In the genomic region with DNA sequence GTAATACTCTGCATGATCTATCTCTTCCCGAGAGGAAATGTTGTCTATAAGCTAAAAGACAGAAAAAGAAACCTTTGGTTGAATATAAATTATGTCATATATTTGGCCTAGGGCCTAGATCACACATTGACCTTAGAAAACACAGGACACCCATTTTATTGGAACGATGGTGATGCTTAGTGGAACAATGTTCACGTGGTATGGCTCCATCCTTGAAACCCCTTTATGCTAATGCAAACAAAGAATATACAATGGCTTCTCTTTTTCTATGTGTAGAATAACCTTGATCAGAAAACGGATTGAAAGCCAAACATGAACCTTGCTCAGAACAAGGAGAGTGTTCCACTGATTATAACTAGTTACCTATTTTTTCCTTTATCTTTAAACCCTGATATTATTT, we compare ENCODE assay signal across 1 cellular context.
TF ChIP-seq lines count a peak whose summit lies in the region.

No MANE protein-coding gene starts in this region.

TF ChIP-seq in HepG2, 621 proteins besides CTCF, POLR2A, EP300 and RAD21 (continued from another document):
- TF ChIP-seq MIXL1 (CRISPR knock-in tag; IDR thresholded peaks at IDR 0.05), result 0 out of 2 replicates have a peak, but pooled peaks have one; percentile 37
- TF ChIP-seq, protein P1, sequence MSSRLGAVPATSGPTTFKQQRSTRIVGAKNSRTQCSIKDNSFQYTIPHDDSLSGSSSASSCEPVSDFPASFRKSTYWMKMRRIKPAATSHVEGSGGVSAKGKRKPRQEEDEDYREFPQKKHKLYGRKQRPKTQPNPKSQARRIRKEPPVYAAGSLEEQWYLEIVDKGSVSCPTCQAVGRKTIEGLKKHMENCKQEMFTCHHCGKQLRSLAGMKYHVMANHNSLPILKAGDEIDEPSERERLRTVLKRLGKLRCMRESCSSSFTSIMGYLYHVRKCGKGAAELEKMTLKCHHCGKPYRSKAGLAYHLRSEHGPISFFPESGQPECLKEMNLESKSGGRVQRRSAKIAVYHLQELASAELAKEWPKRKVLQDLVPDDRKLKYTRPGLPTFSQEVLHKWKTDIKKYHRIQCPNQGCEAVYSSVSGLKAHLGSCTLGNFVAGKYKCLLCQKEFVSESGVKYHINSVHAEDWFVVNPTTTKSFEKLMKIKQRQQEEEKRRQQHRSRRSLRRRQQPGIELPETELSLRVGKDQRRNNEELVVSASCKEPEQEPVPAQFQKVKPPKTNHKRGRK (CRISPR knock-in tag; IDR thresholded peaks at IDR 0.05), result no peak
- peak; percentile 81 for TF ChIP-seq SOX13 (IDR thresholded peaks at IDR 0.05)
- peak in 1 of 2 experiments; percentile 98; a peak in 2 of 4 replicates for TF ChIP-seq SOX13 (CRISPR knock-in tag; conservative IDR thresholded peaks at IDR 0.05 in 1 of 2, IDR thresholded peaks at IDR 0.05 in 1 of 2)
- peak; percentile 62; the same call in 1 of the 2 replicates for TF ChIP-seq ARNTL (CRISPR knock-in tag; IDR thresholded peaks at IDR 0.05)
- TF ChIP-seq ZNF83 (CRISPR knock-in tag; IDR thresholded peaks at IDR 0.05; ENCODE audit: borderline replicate concordance), result no peak
- TF ChIP-seq, protein P2, sequence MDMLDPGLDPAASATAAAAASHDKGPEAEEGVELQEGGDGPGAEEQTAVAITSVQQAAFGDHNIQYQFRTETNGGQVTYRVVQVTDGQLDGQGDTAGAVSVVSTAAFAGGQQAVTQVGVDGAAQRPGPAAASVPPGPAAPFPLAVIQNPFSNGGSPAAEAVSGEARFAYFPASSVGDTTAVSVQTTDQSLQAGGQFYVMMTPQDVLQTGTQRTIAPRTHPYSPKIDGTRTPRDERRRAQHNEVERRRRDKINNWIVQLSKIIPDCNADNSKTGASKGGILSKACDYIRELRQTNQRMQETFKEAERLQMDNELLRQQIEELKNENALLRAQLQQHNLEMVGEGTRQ (IDR thresholded peaks at IDR 0.05; ENCODE audit: low read depth, low read length), result peak; percentile 39; the same call in 1 of the 2 replicates
- TF ChIP-seq, protein P2 (CRISPR knock-in tag; IDR thresholded peaks at IDR 0.05; ENCODE audit: borderline replicate concordance), result peak; percentile 74; the same call in 1 of the 2 replicates
- peak; percentile 63 for TF ChIP-seq KAT8 (CRISPR knock-in tag; IDR thresholded peaks at IDR 0.05)
- no peak for TF ChIP-seq EEA1 (CRISPR knock-in tag; IDR thresholded peaks at IDR 0.05; ENCODE audit: borderline replicate concordance)
- TF ChIP-seq ZSCAN25 (CRISPR knock-in tag; IDR thresholded peaks at IDR 0.05), result no peak
- TF ChIP-seq IRX3 (CRISPR knock-in tag; IDR thresholded peaks at IDR 0.05; ENCODE audit: borderline replicate concordance, low read depth), result no peak
- no peak for TF ChIP-seq ZNF333 (CRISPR knock-in tag; IDR thresholded peaks at IDR 0.05; ENCODE audit: borderline replicate concordance)
- peak; percentile 62; the same call in 1 of the 2 replicates for TF ChIP-seq SALL1 (CRISPR knock-in tag; IDR thresholded peaks at IDR 0.05)
- no peak for TF ChIP-seq POLR2AphosphoS2 (IDR thresholded peaks at IDR 0.05; ENCODE audit: low read depth, low read length)
- TF ChIP-seq, protein P3, sequence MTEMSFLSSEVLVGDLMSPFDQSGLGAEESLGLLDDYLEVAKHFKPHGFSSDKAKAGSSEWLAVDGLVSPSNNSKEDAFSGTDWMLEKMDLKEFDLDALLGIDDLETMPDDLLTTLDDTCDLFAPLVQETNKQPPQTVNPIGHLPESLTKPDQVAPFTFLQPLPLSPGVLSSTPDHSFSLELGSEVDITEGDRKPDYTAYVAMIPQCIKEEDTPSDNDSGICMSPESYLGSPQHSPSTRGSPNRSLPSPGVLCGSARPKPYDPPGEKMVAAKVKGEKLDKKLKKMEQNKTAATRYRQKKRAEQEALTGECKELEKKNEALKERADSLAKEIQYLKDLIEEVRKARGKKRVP (CRISPR knock-in tag; IDR thresholded peaks at IDR 0.05), result 0 out of 4 replicates have a peak, but pooled peaks of 1 of the 2 experiments have one; percentile 11
- TF ChIP-seq, protein P4, sequence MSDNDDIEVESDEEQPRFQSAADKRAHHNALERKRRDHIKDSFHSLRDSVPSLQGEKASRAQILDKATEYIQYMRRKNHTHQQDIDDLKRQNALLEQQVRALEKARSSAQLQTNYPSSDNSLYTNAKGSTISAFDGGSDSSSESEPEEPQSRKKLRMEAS (IDR thresholded peaks at IDR 0.05), result peak; percentile 44; the same call in 1 of the 2 replicates
- TF ChIP-seq ZNF703 (CRISPR knock-in tag; IDR thresholded peaks at IDR 0.05; ENCODE audit: borderline replicate concordance), result no peak
- TF ChIP-seq, protein P5, sequence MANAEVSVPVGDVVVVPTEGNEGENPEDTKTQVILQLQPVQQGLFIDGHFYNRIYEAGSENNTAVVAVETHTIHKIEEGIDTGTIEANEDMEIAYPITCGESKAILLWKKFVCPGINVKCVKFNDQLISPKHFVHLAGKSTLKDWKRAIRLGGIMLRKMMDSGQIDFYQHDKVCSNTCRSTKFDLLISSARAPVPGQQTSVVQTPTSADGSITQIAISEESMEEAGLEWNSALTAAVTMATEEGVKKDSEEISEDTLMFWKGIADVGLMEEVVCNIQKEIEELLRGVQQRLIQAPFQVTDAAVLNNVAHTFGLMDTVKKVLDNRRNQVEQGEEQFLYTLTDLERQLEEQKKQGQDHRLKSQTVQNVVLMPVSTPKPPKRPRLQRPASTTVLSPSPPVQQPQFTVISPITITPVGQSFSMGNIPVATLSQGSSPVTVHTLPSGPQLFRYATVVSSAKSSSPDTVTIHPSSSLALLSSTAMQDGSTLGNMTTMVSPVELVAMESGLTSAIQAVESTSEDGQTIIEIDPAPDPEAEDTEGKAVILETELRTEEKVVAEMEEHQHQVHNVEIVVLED (CRISPR knock-in tag; IDR thresholded peaks at IDR 0.05; ENCODE audit: borderline replicate concordance), result no peak
- TF ChIP-seq, protein P6, sequence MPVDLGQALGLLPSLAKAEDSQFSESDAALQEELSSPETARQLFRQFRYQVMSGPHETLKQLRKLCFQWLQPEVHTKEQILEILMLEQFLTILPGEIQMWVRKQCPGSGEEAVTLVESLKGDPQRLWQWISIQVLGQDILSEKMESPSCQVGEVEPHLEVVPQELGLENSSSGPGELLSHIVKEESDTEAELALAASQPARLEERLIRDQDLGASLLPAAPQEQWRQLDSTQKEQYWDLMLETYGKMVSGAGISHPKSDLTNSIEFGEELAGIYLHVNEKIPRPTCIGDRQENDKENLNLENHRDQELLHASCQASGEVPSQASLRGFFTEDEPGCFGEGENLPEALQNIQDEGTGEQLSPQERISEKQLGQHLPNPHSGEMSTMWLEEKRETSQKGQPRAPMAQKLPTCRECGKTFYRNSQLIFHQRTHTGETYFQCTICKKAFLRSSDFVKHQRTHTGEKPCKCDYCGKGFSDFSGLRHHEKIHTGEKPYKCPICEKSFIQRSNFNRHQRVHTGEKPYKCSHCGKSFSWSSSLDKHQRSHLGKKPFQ (CRISPR knock-in tag; IDR thresholded peaks at IDR 0.05; ENCODE audit: insufficient replicate concordance), result no peak
- TF ChIP-seq, protein P7, sequence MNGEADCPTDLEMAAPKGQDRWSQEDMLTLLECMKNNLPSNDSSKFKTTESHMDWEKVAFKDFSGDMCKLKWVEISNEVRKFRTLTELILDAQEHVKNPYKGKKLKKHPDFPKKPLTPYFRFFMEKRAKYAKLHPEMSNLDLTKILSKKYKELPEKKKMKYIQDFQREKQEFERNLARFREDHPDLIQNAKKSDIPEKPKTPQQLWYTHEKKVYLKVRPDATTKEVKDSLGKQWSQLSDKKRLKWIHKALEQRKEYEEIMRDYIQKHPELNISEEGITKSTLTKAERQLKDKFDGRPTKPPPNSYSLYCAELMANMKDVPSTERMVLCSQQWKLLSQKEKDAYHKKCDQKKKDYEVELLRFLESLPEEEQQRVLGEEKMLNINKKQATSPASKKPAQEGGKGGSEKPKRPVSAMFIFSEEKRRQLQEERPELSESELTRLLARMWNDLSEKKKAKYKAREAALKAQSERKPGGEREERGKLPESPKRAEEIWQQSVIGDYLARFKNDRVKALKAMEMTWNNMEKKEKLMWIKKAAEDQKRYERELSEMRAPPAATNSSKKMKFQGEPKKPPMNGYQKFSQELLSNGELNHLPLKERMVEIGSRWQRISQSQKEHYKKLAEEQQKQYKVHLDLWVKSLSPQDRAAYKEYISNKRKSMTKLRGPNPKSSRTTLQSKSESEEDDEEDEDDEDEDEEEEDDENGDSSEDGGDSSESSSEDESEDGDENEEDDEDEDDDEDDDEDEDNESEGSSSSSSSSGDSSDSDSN (CRISPR knock-in tag; IDR thresholded peaks at IDR 0.05), result no peak
- no peak for TF ChIP-seq FOXA1 (IDR thresholded peaks at IDR 0.05)
- TF ChIP-seq FOXA1 (CRISPR knock-in tag; IDR thresholded peaks at IDR 0.05), result peak; percentile 66
- TF ChIP-seq YEATS2 (CRISPR knock-in tag; IDR thresholded peaks at IDR 0.05; ENCODE audit: borderline replicate concordance), result no peak
